Comparison of ENCODE assay signal across 10 cellular contexts in the genomic region with DNA sequence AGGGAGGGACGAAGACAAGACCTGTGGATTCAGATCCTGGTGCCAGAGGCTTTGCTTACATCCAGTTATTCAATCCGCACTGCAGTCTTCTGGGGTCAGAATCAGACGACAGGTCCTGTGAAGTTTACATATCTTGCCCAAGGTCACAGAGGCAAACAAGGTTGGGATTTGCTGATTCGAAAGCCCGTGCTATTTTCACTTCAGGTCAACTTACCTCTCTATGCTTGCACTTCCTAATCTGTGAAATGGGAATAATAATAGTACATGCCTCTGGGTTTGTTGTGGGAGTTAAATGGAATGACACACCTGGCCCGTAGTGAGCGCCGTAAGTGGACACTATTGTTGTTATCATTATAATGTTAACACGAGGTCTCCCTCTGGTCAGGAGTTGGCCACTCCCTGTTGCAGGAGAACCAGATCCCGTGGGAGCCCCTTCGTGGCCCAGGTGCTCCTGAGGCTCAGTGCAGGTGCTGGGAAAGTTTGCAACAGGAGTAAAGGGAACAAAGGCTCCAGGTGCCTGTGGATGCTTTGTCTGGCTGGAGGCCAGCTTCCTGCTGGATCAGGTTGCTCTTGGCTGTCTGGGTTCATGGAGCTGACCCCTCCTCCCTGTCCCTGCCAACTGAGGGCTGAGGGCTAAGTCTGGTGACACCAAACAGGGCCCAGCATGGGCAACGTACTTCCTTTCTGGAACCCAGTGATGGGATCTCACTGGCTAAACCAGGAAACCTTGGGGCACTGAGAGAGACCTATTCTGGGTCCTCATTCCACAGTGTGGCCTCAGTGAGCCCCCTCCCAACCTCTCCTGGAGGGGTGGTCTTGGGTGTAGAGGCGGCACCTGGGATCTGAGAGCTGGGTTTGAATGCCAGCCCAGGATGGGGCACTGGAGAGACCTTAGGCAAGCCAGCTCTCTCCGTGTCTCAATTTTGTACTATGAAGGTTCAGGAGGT. TPM values are rescaled to one million over a fixed set of nuclear protein-coding genes. Genes with fewer than 3 reads are reported as not detected.
DNase-seq lines count a peak whose midpoint lies in the region; ATAC-seq and FAIRE-seq lines count a peak whose summit lies in the region.
"Had no signal": no experiment of that assay in that cellular context is flagged by ENCODE, and none has a peak within 500 bp of the region (broad histone marks: within the 10 kb centered on the region; RNA-seq: fewer than 3 reads in every experiment).

No MANE protein-coding gene starts in this region.

- WGBS in HUES64, result 86% methylated on average over 14 of the region's 14 CpGs
- WGBS in esophagus, 2 donors, result 52 to 54% methylated on average over 14 of the region's 14 CpGs
- 22 to 64% (median 38%) methylated on average over 14 of the region's 14 CpGs for WGBS in small intestine, 3 donors

- H3K27ac ChIP-seq in HUES64 (ENCODE audit: low read depth, low read length), result peak overlapping the region; percentile 28; the same call in 1 of the 2 replicates
- peak overlapping the region; percentile 90 to 98 for H3K27ac ChIP-seq in esophagus (ENCODE audit: low read depth in 2 of 2, low read length in 1 of 2)
- H3K27ac ChIP-seq in small intestine (ENCODE audit: low read depth in 1 of 2, low read length in 1 of 2), result peak overlapping the region; percentile 65 to 91

- peak; percentile 95 for DNase-seq in NCI-H69 (lab: John Stamatoyannopoulos, UW)
- DNase-seq in small intestine, result peak; percentile 92
- no peak for DNase-seq in retina
- DNase-seq in RCC 7860 (ENCODE audit: low spot score), result no peak
- no peak for DNase-seq in stimulated activated CD4-positive, alpha-beta T cell treated with anti-CD3 and anti-CD28 coated beads, Interleukin-4, amount 100 ng/mL, for 4 hours
- DNase-seq: foreskin melanocyte, HFFc6 had no signal

- H3K36me3 ChIP-seq in HUES64 (ENCODE audit: insufficient read depth, low read length) (no peaks in the 10 kb centered on the region), esophagus (ENCODE audit: control insufficient read depth in 2 of 2, insufficient read depth in 2 of 2, low read length in 1 of 2) (no peaks in the 10 kb centered on the region), small intestine (ENCODE audit: control insufficient read depth in 2 of 2, insufficient read depth in 2 of 2, low read length in 2 of 2) (no peaks in the 10 kb centered on the region)

- ATAC-seq in GM19455 (IDR thresholded peaks at IDR 0.05; ENCODE audit: unreplicated experiment), result no peak

- FAIRE-seq in small intestine (lab: Jason Lieb, UNC) (no peak), RCC 7860 (lab: Jason Lieb, UNC) (no peak)

- peaks cover 15% of the 10 kb centered on the region; the same call in 1 of the 2 replicates for H3K4me1 ChIP-seq in HUES64 (ENCODE audit: insufficient read depth, low read length)
- peaks cover 7 to 16% of the 10 kb centered on the region in 2 donors for H3K4me1 ChIP-seq in esophagus (ENCODE audit: control insufficient read depth in 2 of 2, insufficient read depth in 2 of 2, low read length in 1 of 2)
- H3K4me1 ChIP-seq in small intestine (ENCODE audit: control insufficient read depth in 2 of 2, insufficient read depth in 1 of 2, low read depth in 1 of 2, low read length in 1 of 2), result peaks cover 3 to 7% of the 10 kb centered on the region in 2 donors

- H3K4me3 ChIP-seq in HUES64 (ENCODE audit: low read length) (no peak overlapping the region), esophagus (ENCODE audit: low read depth in 1 of 2, low read length in 2 of 2) (no peak overlapping the region), small intestine (ENCODE audit: low read depth in 1 of 2, low read length in 2 of 2) (no peak overlapping the region)

- H3K27me3 ChIP-seq in HUES64 (ENCODE audit: insufficient read depth, low read length) (no peaks in the 10 kb centered on the region), esophagus (ENCODE audit: control insufficient read depth in 1 of 2, insufficient read depth in 2 of 2, low read length in 2 of 2) (no peaks in the 10 kb centered on the region), small intestine (ENCODE audit: control insufficient read depth in 2 of 2, insufficient read depth in 2 of 2, low read length in 2 of 2) (no peaks in the 10 kb centered on the region)

- H3K9me3 ChIP-seq in HUES64 (ENCODE audit: insufficient read depth, low read depth, low read length) (no peaks in the 10 kb centered on the region), esophagus (ENCODE audit: control insufficient read depth in 2 of 2, insufficient read depth in 1 of 2, low read depth in 1 of 2, low read length in 1 of 2) (no peaks in the 10 kb centered on the region), small intestine (ENCODE audit: control insufficient read depth, low read depth) (no peaks in the 10 kb centered on the region)

- H3K9ac ChIP-seq in HUES64 (ENCODE audit: low read depth, low read length), result no peak overlapping the region; the same call in 1 of the 2 replicates

RNA-seq across cellular contexts. Expression of gene SEMA4B, which starts 40.1 kb away (rescaled TPM):
- polyA plus RNA-seq in HUES64 (2013, experiment 1 of 2), result 25.2 TPM
- 29.0 TPM for polyA plus RNA-seq in HUES64 (2013, experiment 2 of 2)
- polyA plus RNA-seq in esophagus (100 to 1,000 TPM in 1 of 2 donors, 10 to 100 TPM in 1; 90.5 to 121 TPM), small intestine (10 to 100 TPM; 26.2 to 37.9 (median 31.8) TPM)

RNA-seq across cellular contexts. Expression of gene IDH2, which starts 58.8 kb away (rescaled TPM):
- 57.4 TPM for polyA plus RNA-seq in HUES64 (2013, experiment 1 of 2)
- polyA plus RNA-seq in HUES64 (2013, experiment 2 of 2), result 71.4 TPM
- polyA plus RNA-seq in esophagus (10 to 100 TPM; 63.5 to 98.5 TPM), small intestine (100 to 1,000 TPM in 1 of 3 donors, 10 to 100 TPM in 2; 26.8 to 285 (median 43.2) TPM)

Comparison
In these comparisons a context has a peak if more than half of its experiments do, and no peak if none do; other contexts are left out.
1. H3K27ac ChIP-seq: peak in every context shown above with its lines; median percentile 94 in esophagus; 78 in small intestine; 28 in HUES64.
2. DNase-seq: peak in NCI-H69 (single experiment) and small intestine (single experiment); none in retina (single experiment), RCC 7860 (single experiment) and stimulated activated CD4-positive, alpha-beta T cell treated with anti-CD3 and anti-CD28 coated beads, Interleukin-4, amount 100 ng/mL, for 4 hours (0 of 2).